9 cellular contexts compared by ENCODE assay signal in genomic region chr18:79337620-79338019, GRCh38. TPM values are rescaled to one million over a fixed set of nuclear protein-coding genes. Genes with fewer than 3 reads are reported as not detected.
"Had no signal": no experiment of that assay in that cellular context is flagged by ENCODE, and none has a peak within 500 bp of the region (broad histone marks: within the 10 kb centered on the region; RNA-seq: fewer than 3 reads in every experiment).

No MANE protein-coding gene starts in this region.

- ATAC-seq: GM23338, K562 had no signal

- FAIRE-seq: H1, H54, HTR-8/SVneo, K562 had no signal

- DNase-seq: H9, HCEC 1CT, IMR-90 had no signal

- H3K4me2 ChIP-seq: GM23338 had no signal

- H3K4me3 ChIP-seq: GM23338, K562 had no signal

- H3K27ac Mint-ChIP-seq: GM23338, H9 had no signal

- H3K4me3 Mint-ChIP-seq: GM23338, H9 had no signal

- H3K9me3 Mint-ChIP-seq: GM23338, H9 had no signal

- H2AFZ ChIP-seq: GM23338 had no signal

RNA-seq across cellular contexts. Expression of gene NFATC1, which starts 58.1 kb away (rescaled TPM):
- total RNA-seq: HT-29 had no signal
